Comparison of ENCODE assay signal across 8 cellular contexts in the genomic region with DNA sequence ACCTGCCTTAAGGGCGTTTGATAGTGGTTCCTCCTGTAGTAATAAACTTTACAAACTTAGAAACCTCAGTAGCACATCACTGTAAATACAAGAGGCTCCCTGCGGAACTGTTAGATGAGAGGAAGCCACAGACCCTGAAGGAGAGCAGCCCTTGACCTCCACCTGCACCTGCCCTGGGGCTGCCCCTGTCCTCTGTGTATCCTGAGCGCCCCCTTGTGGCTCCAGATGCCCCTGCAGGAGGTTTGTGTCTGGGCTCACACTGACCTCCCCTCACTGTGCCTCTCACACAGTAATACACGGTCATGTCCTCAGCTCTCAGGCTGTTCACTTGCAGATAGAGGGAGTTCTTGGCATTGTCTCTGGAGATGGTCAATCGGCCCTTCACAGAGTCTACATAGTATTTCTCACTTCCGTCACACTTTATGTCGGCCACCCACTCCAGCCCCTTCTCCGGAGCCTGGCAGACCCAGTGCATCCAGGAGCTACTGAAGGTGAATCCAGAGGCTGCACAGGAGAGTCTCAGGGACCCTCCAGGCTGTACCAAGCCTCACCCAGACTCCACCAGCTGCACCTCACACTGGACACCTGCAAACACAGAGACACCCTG.
A peak's percentile ranks its signal among the peaks of the same experiment; 100 is the strongest.
DNase-seq lines count a peak whose midpoint lies in the region; ATAC-seq and TF ChIP-seq lines count a peak whose summit lies in the region.

No MANE protein-coding gene starts in this region.

- peak overlapping the region in 1 of 8 donors; percentile 52 for H3K27ac Mint-ChIP-seq in CD8-positive, alpha-beta memory T cell
- peak overlapping the region; percentile 18 for H3K27ac Mint-ChIP-seq in activated naive CD4-positive, alpha-beta T cell treated with anti-CD3 and anti-CD28 coated beads, Interleukin-2, amount 50 U/mL, for 24 hours

- no peak overlapping the region for H3K9ac ChIP-seq in SK-N-SH

- H3K4me1 Mint-ChIP-seq in CD8-positive, alpha-beta memory T cell: peaks cover 0 to 3% (median 2%) of the 10 kb centered on the region in 3 donors
- H3K4me1 Mint-ChIP-seq in activated naive CD4-positive, alpha-beta T cell treated with anti-CD3 and anti-CD28 coated beads, Interleukin-2, amount 50 U/mL, for 24 hours: peaks cover 12% of the 10 kb centered on the region

- no peak overlapping the region for H3K4me3 Mint-ChIP-seq in CD8-positive, alpha-beta memory T cell
- no peak overlapping the region for H3K4me3 Mint-ChIP-seq in activated naive CD4-positive, alpha-beta T cell treated with anti-CD3 and anti-CD28 coated beads, Interleukin-2, amount 50 U/mL, for 24 hours

- no peak for TF ChIP-seq EP300 in SK-N-SH (IDR thresholded peaks at IDR 0.05; ENCODE audit: borderline replicate concordance in 1 of 2, low read depth in 1 of 2, low read length in 1 of 2)

- peak; percentile 35 to 70 (median 49) for DNase-seq in CD8-positive, alpha-beta memory T cell
- DNase-seq in SK-N-SH (peak; percentile 36), inferior parietal cortex (ENCODE audit: extremely low spot score) (no peak)
- DNase-seq in stimulated activated CD4-positive, alpha-beta T cell treated with anti-CD3 and anti-CD28 coated beads, Interleukin-2, amount 100 ng/mL, for 4 hours (ENCODE audit: low read depth): peak; percentile 41

- no peaks in the 10 kb centered on the region for H3K36me3 Mint-ChIP-seq in CD8-positive, alpha-beta memory T cell
- H3K36me3 Mint-ChIP-seq in activated naive CD4-positive, alpha-beta T cell treated with anti-CD3 and anti-CD28 coated beads, Interleukin-2, amount 50 U/mL, for 24 hours: no peaks in the 10 kb centered on the region

- no peak overlapping the region for H3K4me3 ChIP-seq in CD8-positive, alpha-beta memory T cell (ENCODE audit: low read length)
- H3K4me3 ChIP-seq in SK-N-SH (ENCODE audit: low read depth in 2 of 2, low read length in 1 of 2): no peak overlapping the region

- POLR2A ChIA-PET in CD8-positive, alpha-beta memory T cell (lab: Charles Lee): no interaction called here
- POLR2A ChIA-PET in SK-N-SH (lab: Yijun Ruan, JAX): no interaction called here

- no peaks in the 10 kb centered on the region for H3K9me3 ChIP-seq in CD8-positive, alpha-beta memory T cell (ENCODE audit: low read length)
- no peaks in the 10 kb centered on the region for H3K9me3 ChIP-seq in SK-N-SH

- peak; percentile 63 for TF ChIP-seq CTCF in SK-N-SH (IDR thresholded peaks at IDR 0.05)

- no peak overlapping the region for H3K27ac ChIP-seq in CD8-positive, alpha-beta memory T cell (ENCODE audit: low read depth, low read length)
- no peak overlapping the region for H3K27ac ChIP-seq in SK-N-SH (ENCODE audit: low read depth in 2 of 2, low read length in 1 of 2)

- no peaks in the 10 kb centered on the region for H3K27me3 ChIP-seq in CD8-positive, alpha-beta memory T cell (ENCODE audit: insufficient read depth, low read length, poor library complexity, severe bottlenecking)
- H3K27me3 ChIP-seq in SK-N-SH (ENCODE audit: insufficient read depth): peaks cover 32% of the 10 kb centered on the region; the same call in 1 of the 2 replicates

- CTCF ChIA-PET in CD8-positive, alpha-beta memory T cell (lab: Charles Lee): interaction anchor here (0.9 to 1.9 kb wide), 2 partner anchors 20 to 22 kb away, joined by 3 to 8 read pairs; no protein-coding TSS in a partner anchor
- CTCF ChIA-PET in SK-N-SH (lab: Yijun Ruan, JAX): interaction anchor here (0.7 to 1.4 kb wide), 3 partner anchors 18 to 32 kb away, joined by 3 to 4 read pairs (median 3); no protein-coding TSS in a partner anchor

- no peak overlapping the region for H2AFZ ChIP-seq in SK-N-SH (ENCODE audit: low read depth)

- H3K9me2 ChIP-seq in SK-N-SH: no peaks in the 10 kb centered on the region

- no peaks in the 10 kb centered on the region for H3K4me1 ChIP-seq in CD8-positive, alpha-beta memory T cell (ENCODE audit: insufficient read depth, low read length)
- H3K4me1 ChIP-seq in SK-N-SH (ENCODE audit: control insufficient read depth in 1 of 2, insufficient read depth in 2 of 2, low read depth in 1 of 2, low read length in 1 of 2): no peaks in the 10 kb centered on the region

- no peak for TF ChIP-seq RAD21 in SK-N-SH (IDR thresholded peaks at IDR 0.05; ENCODE audit: low read length)

- H3K27me3 Mint-ChIP-seq in CD8-positive, alpha-beta memory T cell: peaks cover 16 to 47% of the 10 kb centered on the region in 2 donors
- H3K27me3 Mint-ChIP-seq in activated naive CD4-positive, alpha-beta T cell treated with anti-CD3 and anti-CD28 coated beads, Interleukin-2, amount 50 U/mL, for 24 hours: peaks cover 5% of the 10 kb centered on the region

- H4K20me1 ChIP-seq in SK-N-SH (ENCODE audit: insufficient read depth): no peaks in the 10 kb centered on the region

- no peaks in the 10 kb centered on the region for H3K36me3 ChIP-seq in CD8-positive, alpha-beta memory T cell (ENCODE audit: insufficient read depth, low read length)
- H3K36me3 ChIP-seq in SK-N-SH (replicated peaks in 1 of 2; ENCODE audit: control insufficient read depth in 1 of 2, insufficient read depth in 2 of 2, low read length in 1 of 2): no peaks in the 10 kb centered on the region

- WGBS in SK-N-SH (ENCODE audit: low lambda C conversion rate): 20% methylated on average over 7 of the region's 8 CpGs

- H3F3A ChIP-seq in SK-N-SH (replicated peaks; ENCODE audit: insufficient read depth): no peaks in the 10 kb centered on the region

- ATAC-seq in HG03097 (IDR thresholded peaks at IDR 0.05; ENCODE audit: low FRiP score, unreplicated experiment) (peak; percentile 47), GM18517 (IDR thresholded peaks at IDR 0.05; ENCODE audit: unreplicated experiment) (no peak), GM19023 (IDR thresholded peaks at IDR 0.05; ENCODE audit: unreplicated experiment) (no peak)

- H3K4me2 ChIP-seq in SK-N-SH: no peak overlapping the region

- H3K79me2 ChIP-seq in SK-N-SH (ENCODE audit: insufficient read depth): no peaks in the 10 kb centered on the region

- H3K9me3 Mint-ChIP-seq in CD8-positive, alpha-beta memory T cell: no peaks in the 10 kb centered on the region
- H3K9me3 Mint-ChIP-seq in activated naive CD4-positive, alpha-beta T cell treated with anti-CD3 and anti-CD28 coated beads, Interleukin-2, amount 50 U/mL, for 24 hours: no peaks in the 10 kb centered on the region

TF ChIP-seq in SK-N-SH, 30 proteins besides CTCF, POLR2A, EP300 and RAD21:
- TF ChIP-seq SIN3A (IDR thresholded peaks at IDR 0.05; ENCODE audit: borderline replicate concordance, low read depth, low read length): no peak
- TF ChIP-seq, protein P1, sequence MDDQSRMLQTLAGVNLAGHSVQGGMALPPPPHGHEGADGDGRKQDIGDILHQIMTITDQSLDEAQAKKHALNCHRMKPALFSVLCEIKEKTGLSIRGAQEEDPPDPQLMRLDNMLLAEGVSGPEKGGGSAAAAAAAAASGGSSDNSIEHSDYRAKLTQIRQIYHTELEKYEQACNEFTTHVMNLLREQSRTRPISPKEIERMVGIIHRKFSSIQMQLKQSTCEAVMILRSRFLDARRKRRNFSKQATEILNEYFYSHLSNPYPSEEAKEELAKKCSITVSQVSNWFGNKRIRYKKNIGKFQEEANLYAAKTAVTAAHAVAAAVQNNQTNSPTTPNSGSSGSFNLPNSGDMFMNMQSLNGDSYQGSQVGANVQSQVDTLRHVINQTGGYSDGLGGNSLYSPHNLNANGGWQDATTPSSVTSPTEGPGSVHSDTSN (IDR thresholded peaks at IDR 0.05): no peak
